ENCODE assay signal across 15 cellular contexts in the genomic region with DNA sequence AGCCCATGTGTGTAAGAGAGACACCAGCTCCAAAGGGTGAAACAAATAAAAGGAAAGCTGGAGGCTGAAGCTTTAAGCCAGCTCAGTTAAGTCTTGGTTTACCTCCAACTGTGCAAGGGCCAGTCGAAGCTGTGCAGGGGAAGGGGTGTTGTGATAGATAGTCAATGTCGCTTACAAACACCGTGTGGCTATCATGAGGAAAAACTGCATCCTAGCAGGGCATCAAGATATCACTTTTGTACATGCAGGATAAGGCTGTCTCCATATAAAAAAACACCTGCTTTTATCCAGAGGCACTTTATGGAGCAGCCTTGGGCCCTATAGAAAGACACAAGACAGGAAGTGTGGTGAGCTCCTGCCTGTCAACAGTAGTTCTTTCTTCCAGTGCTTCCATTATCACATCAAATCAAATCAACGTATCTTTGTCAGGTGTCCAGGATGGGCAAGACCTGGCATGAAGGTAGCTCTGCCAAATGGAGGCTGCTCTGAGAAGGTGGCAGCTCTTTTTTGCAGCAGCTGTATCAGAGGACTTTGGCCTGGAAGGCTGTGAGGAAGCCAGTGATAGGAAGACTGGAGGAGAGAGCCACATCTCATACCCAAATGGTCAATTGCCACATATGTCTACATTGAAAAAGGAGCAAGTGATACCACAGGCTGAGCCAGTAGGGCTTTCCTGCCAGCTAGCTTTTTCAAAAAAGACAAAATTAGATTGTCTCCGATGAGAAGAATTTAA. TPM values are rescaled to one million over a fixed set of nuclear protein-coding genes. Genes with fewer than 3 reads are reported as not detected.
DNase-seq lines count a peak whose midpoint lies in the region; ATAC-seq and TF ChIP-seq lines count a peak whose summit lies in the region.
"Had no signal": no experiment of that assay in that cellular context is flagged by ENCODE, and none has a peak within 500 bp of the region (broad histone marks: within the 10 kb centered on the region; RNA-seq: fewer than 3 reads in every experiment).

No MANE protein-coding gene starts in this region.

- H3K36me3 ChIP-seq in heart left ventricle (no peaks in the 10 kb centered on the region), right atrium auricular region (no peaks in the 10 kb centered on the region), rectal smooth muscle tissue (ENCODE audit: control insufficient read depth, insufficient read depth, low read length) (no peaks in the 10 kb centered on the region), vagina (no peaks in the 10 kb centered on the region)

- no peak overlapping the region for H3K9ac ChIP-seq in rectal smooth muscle tissue (ENCODE audit: low read length)

- H3K27ac ChIP-seq in heart left ventricle = peak overlapping the region in 10 of 12 donors; percentile 10 to 77 (median 44)
- peak overlapping the region; percentile 2 to 72 for H3K27ac ChIP-seq in right atrium auricular region
- peak overlapping the region; percentile 45 for H3K27ac ChIP-seq in rectal smooth muscle tissue (ENCODE audit: low read depth, low read length)
- peak overlapping the region; percentile 62 for H3K27ac ChIP-seq in vagina
- peak overlapping the region in 17 of 59 donors; percentile 2 to 70 (median 37) for H3K27ac ChIP-seq in dorsolateral prefrontal cortex

- TF ChIP-seq CTCF in heart left ventricle (IDR thresholded peaks at IDR 0.05) (no peak), right atrium auricular region (IDR thresholded peaks at IDR 0.05) (no peak), vagina (IDR thresholded peaks at IDR 0.05) (no peak), dorsolateral prefrontal cortex (IDR thresholded peaks at IDR 0.05 in 54 of 56, conservative IDR thresholded peaks at IDR 0.05 in 2 of 56; ENCODE audit: low read depth in 1 of 56, partially characterized antibody in 56 of 56) (no peak)

- peak in 2 of 4 donors; percentile 10 to 21 for ATAC-seq in heart left ventricle
- ATAC-seq in GM19452 (IDR thresholded peaks at IDR 0.05; ENCODE audit: unreplicated experiment) = no peak
- ATAC-seq: CD8-positive, alpha-beta T cell; natural killer cell treated with Interleukin-12 subunit alpha and Interleukin-12 subunit beta and Interleukin-15 and Interleukin-18, amount 100 ng/mL, for 72 hours had no signal

- intact Hi-C loops in heart left ventricle (cut with DNase I) (no loop called here), cardiac septum (cut with DNase I) (no loop called here), vagina (cut with DNase I) (no loop called here), dorsolateral prefrontal cortex (cut with DNase I) (no loop called here)

- 67 to 76% (median 75%) methylated on average over 5 of the region's 5 CpGs for WGBS in heart left ventricle, 4 donors

- TF ChIP-seq POLR2A in heart left ventricle (IDR thresholded peaks at IDR 0.05) (no peak), vagina (IDR thresholded peaks at IDR 0.05) (no peak)

- H3K9me3 ChIP-seq in heart left ventricle (no peaks in the 10 kb centered on the region), right atrium auricular region (no peaks in the 10 kb centered on the region), vagina (no peaks in the 10 kb centered on the region)

- H3K4me1 ChIP-seq in heart left ventricle (peaks cover 0 to 37% (median 26%) of the 10 kb centered on the region in 12 donors), right atrium auricular region (peaks cover 0 to 34% of the 10 kb centered on the region in 2 donors), rectal smooth muscle tissue (ENCODE audit: control insufficient read depth, insufficient read depth, low read length) (no peaks in the 10 kb centered on the region), vagina (peaks cover 28% of the 10 kb centered on the region)

- no peaks in the 10 kb centered on the region for H3K27me3 ChIP-seq in heart left ventricle
- no peaks in the 10 kb centered on the region for H3K27me3 ChIP-seq in right atrium auricular region
- H3K27me3 ChIP-seq in rectal smooth muscle tissue (ENCODE audit: control insufficient read depth, insufficient read depth, low read length) = no peaks in the 10 kb centered on the region
- H3K27me3 ChIP-seq in vagina = no peaks in the 10 kb centered on the region
- no peaks in the 10 kb centered on the region for H3K27me3 ChIP-seq in dorsolateral prefrontal cortex

- H3K4me3 ChIP-seq in heart left ventricle (no peak overlapping the region), right atrium auricular region (no peak overlapping the region), rectal smooth muscle tissue (ENCODE audit: low read length) (no peak overlapping the region), vagina (no peak overlapping the region), dorsolateral prefrontal cortex (peak overlapping the region in 2 of 59 donors; percentile 18 to 43)

- DNase-seq in heart left ventricle = no peak
- no peak for DNase-seq in cardiac septum (ENCODE audit: low spot score)
- no peak for DNase-seq in right atrium auricular region (ENCODE audit: low spot score)
- DNase-seq in vagina (ENCODE audit: extremely low spot score in 2 of 2) = no peak
- DNase-seq in dorsolateral prefrontal cortex = no peak
- no peak for DNase-seq in NCI-H526 (lab: John Stamatoyannopoulos, UW)
- DNase-seq: activated effector memory CD4-positive, alpha-beta T cell treated with Interleukin-2 at 50 U/mL for 16 hours; CD8-positive, alpha-beta T cell; erythroblast; NCI-H1417 treated with DMSO at 0.1 percent for 48 hours; NCI-H2227 treated with DMSO at 0.1 percent for 48 hours; stimulated activated naive CD4-positive, alpha-beta T cell treated with Interleukin-2 at 50 U/mL for 16 hours had no signal

RNA-seq across cellular contexts. Expression of a gene that starts 29.3 kb away (rescaled TPM):
- total RNA-seq in heart left ventricle (100 to 1,000 TPM; 167 to 547 (median 255) TPM), cardiac septum (149 TPM), right atrium auricular region (100 to 1,000 TPM; 161 to 213 TPM), vagina (344 TPM), dorsolateral prefrontal cortex (100 to 1,000 TPM in 115 of 120 experiments, 10 to 100 TPM in 5; 61.5 to 884 (median 225) TPM)
- 10 to 100 TPM; 53.3 to 72.3 TPM for polyA plus RNA-seq in heart left ventricle
